ENCODE assay signal across 19 cellular contexts in genomic region chr7:143085109-143085508, GRCh38. TPM values are rescaled to one million over a fixed set of nuclear protein-coding genes. Genes with fewer than 3 reads are reported as not detected.
DNase-seq lines count a peak whose midpoint lies in the region; ATAC-seq and TF ChIP-seq lines count a peak whose summit lies in the region.
"Had no signal": no experiment of that assay in that cellular context is flagged by ENCODE, and none has a peak within 500 bp of the region (broad histone marks: within the 10 kb centered on the region; RNA-seq: fewer than 3 reads in every experiment).

No MANE protein-coding gene starts in this region.

- H3K4me1 ChIP-seq in gastrocnemius medialis (no peaks in the 10 kb centered on the region), esophagus squamous epithelium (no peaks in the 10 kb centered on the region)

- H3K36me3 Mint-ChIP-seq in naive B cell = peaks cover 22 to 39% of the 10 kb centered on the region in 2 donors
- H3K36me3 Mint-ChIP-seq: brain had no signal

- H3K27me3 Mint-ChIP-seq in naive B cell = no peaks in the 10 kb centered on the region
- H3K27me3 Mint-ChIP-seq: brain had no signal

- in situ Hi-C loops in gastrocnemius medialis (cut with MboI; ENCODE audit: low sequenced_read_pairs in 4 of 4) = no loop called here

- intact Hi-C loops in gastrocnemius medialis (cut with DNase I; ENCODE audit: low total_unique reads) (no loop called here), esophagus squamous epithelium (cut with DNase I) (no loop called here)

- peaks cover 16 to 65% (median 60%) of the 10 kb centered on the region in 7 donors for H3K9me3 Mint-ChIP-seq in naive B cell
- H3K9me3 Mint-ChIP-seq: activated CD4-positive, alpha-beta memory T cell treated with anti-CD3 and anti-CD28 coated beads, Interleukin-2, amount 10 ng/mL, durations not matched to agents 7 days and 5 days had no signal

- no peaks in the 10 kb centered on the region for H3K27me3 ChIP-seq in gastrocnemius medialis
- no peaks in the 10 kb centered on the region for H3K27me3 ChIP-seq in esophagus squamous epithelium

- peak; percentile 62 for ATAC-seq in GM18858 (IDR thresholded peaks at IDR 0.05; ENCODE audit: unreplicated experiment)
- peak; percentile 65 for ATAC-seq in HG02884 (IDR thresholded peaks at IDR 0.05; ENCODE audit: unreplicated experiment)
- peak; percentile 97 to 98 for ATAC-seq in naive B cell (ENCODE audit: low read depth in 2 of 2)
- ATAC-seq in gastrocnemius medialis = no peak
- ATAC-seq: activated naive CD4-positive, alpha-beta T cell treated with anti-CD3 and anti-CD28 coated beads, Interleukin-2, amount 50 U/mL, for 72 hours; activated T-cell treated with anti-CD3 and anti-CD28 coated beads, Interleukin-2, amount 50 U/mL, for 4 hours; left lobe of liver had no signal

- H3K9me3 ChIP-seq in gastrocnemius medialis = no peaks in the 10 kb centered on the region
- no peaks in the 10 kb centered on the region for H3K9me3 ChIP-seq in esophagus squamous epithelium

- H3K4me3 ChIP-seq in gastrocnemius medialis (no peak overlapping the region), esophagus squamous epithelium (no peak overlapping the region)

- TF ChIP-seq CTCF in gastrocnemius medialis (IDR thresholded peaks at IDR 0.05 in 4 of 5, conservative IDR thresholded peaks at IDR 0.05 in 1 of 5) (no peak), esophagus squamous epithelium (IDR thresholded peaks at IDR 0.05) (no peak)

- H3K27ac Mint-ChIP-seq in naive B cell = peak overlapping the region; percentile 19 to 99 (median 96)
- H3K27ac Mint-ChIP-seq: activated CD4-positive, alpha-beta memory T cell treated with anti-CD3 and anti-CD28 coated beads, Interleukin-2, amount 10 ng/mL, durations not matched to agents 7 days and 5 days; activated naive CD4-positive, alpha-beta T cell treated with anti-CD3 and anti-CD28 coated beads, Interleukin-2, amount 50 U/mL, for 72 hours; brain had no signal

- DNase-seq in NOMO-1 treated with DMSO at 0.1 percent for 48 hours (lab: John Stamatoyannopoulos, UW; ENCODE audit: unreplicated experiment) (peak; percentile 66), naive B cell (peak; percentile 84), gastrocnemius medialis (no peak), NCI-H510A treated with DMSO at 0.1 percent for 48 hours (lab: John Stamatoyannopoulos, UW) (no peak), esophagus squamous epithelium (lab: John Stamatoyannopoulos, UW) (no peak)
- DNase-seq: activated CD4-positive, alpha-beta memory T cell treated with anti-CD3 and anti-CD28 coated beads, Interleukin-2, amount 10 ng/mL, durations not matched to agents 7 days and 5 days; activated T-cell treated with anti-CD3 and anti-CD28 coated beads, Interleukin-2, amount 50 U/mL, for 4 hours; cortex of kidney; NCI-H1092; RPMI8226; stimulated activated CD4-positive, alpha-beta T cell treated with anti-CD3 and anti-CD28 coated beads, Interleukin-2, amount 100 ng/mL, for 24 hours had no signal

- 71 to 81% methylated on average over 1 of the region's 1 CpG for WGBS in esophagus squamous epithelium, 2 donors

- TF ChIP-seq POLR2A in gastrocnemius medialis (IDR thresholded peaks at IDR 0.05) (no peak), esophagus squamous epithelium (IDR thresholded peaks at IDR 0.05) (no peak)

- H3K27ac ChIP-seq in gastrocnemius medialis (no peak overlapping the region), esophagus squamous epithelium (no peak overlapping the region)
- H3K27ac ChIP-seq: VCaP had no signal

- no peaks in the 10 kb centered on the region for H3K36me3 ChIP-seq in gastrocnemius medialis
- no peaks in the 10 kb centered on the region for H3K36me3 ChIP-seq in esophagus squamous epithelium

- H3K4me1 Mint-ChIP-seq in naive B cell = peaks cover 49 to 63% (median 58%) of the 10 kb centered on the region in 3 donors
- H3K4me1 Mint-ChIP-seq: activated CD4-positive, alpha-beta memory T cell treated with anti-CD3 and anti-CD28 coated beads, Interleukin-2, amount 10 ng/mL, durations not matched to agents 7 days and 5 days; brain had no signal

- peak overlapping the region; percentile 47 to 92 (median 78) for H3K4me3 Mint-ChIP-seq in naive B cell
- H3K4me3 Mint-ChIP-seq: activated CD4-positive, alpha-beta memory T cell treated with anti-CD3 and anti-CD28 coated beads, Interleukin-2, amount 10 ng/mL, durations not matched to agents 7 days and 5 days; activated T-cell treated with anti-CD3 and anti-CD28 coated beads, Interleukin-2, amount 50 U/mL, for 4 hours; brain had no signal

RNA-seq across cellular contexts. Expression of gene OR6V1, which starts 33.0 kb away (rescaled TPM):
- not detected for polyA plus RNA-seq in naive B cell (ENCODE audit: low read depth in 6 of 6)
- total RNA-seq in gastrocnemius medialis = not detected
- not detected for total RNA-seq in esophagus squamous epithelium
- total RNA-seq: activated CD4-positive, alpha-beta memory T cell treated with anti-CD3 and anti-CD28 coated beads, Interleukin-2, amount 10 ng/mL, durations not matched to agents 7 days and 5 days; activated naive CD4-positive, alpha-beta T cell treated with anti-CD3 and anti-CD28 coated beads, Interleukin-2, amount 50 U/mL, for 72 hours; activated T-cell treated with anti-CD3 and anti-CD28 coated beads, Interleukin-2, amount 50 U/mL, for 4 hours; frontal cortex; left lobe of liver; osteocyte had no signal

RNA-seq across cellular contexts. Expression of gene PIP, which starts 46.8 kb away (rescaled TPM):
- polyA plus RNA-seq in naive B cell (ENCODE audit: low read depth in 6 of 6) = not detected
- total RNA-seq in gastrocnemius medialis (not detected), esophagus squamous epithelium (not detected)
- total RNA-seq: activated CD4-positive, alpha-beta memory T cell treated with anti-CD3 and anti-CD28 coated beads, Interleukin-2, amount 10 ng/mL, durations not matched to agents 7 days and 5 days; activated naive CD4-positive, alpha-beta T cell treated with anti-CD3 and anti-CD28 coated beads, Interleukin-2, amount 50 U/mL, for 72 hours; activated T-cell treated with anti-CD3 and anti-CD28 coated beads, Interleukin-2, amount 50 U/mL, for 4 hours; frontal cortex; left lobe of liver; osteocyte had no signal

RNA-seq across cellular contexts. Expression of gene OR9A2, which starts 58.2 kb away (rescaled TPM):
- not detected for polyA plus RNA-seq in naive B cell (ENCODE audit: low read depth in 6 of 6)
- total RNA-seq in gastrocnemius medialis (not detected), esophagus squamous epithelium (not detected)
- total RNA-seq: activated CD4-positive, alpha-beta memory T cell treated with anti-CD3 and anti-CD28 coated beads, Interleukin-2, amount 10 ng/mL, durations not matched to agents 7 days and 5 days; activated T-cell treated with anti-CD3 and anti-CD28 coated beads, Interleukin-2, amount 50 U/mL, for 4 hours; left lobe of liver; osteocyte had no signal

Comparison
In these comparisons a context has a peak if more than half of its experiments do, and no peak if none do; other contexts are left out.
1. ATAC-seq: peak in GM18858 (single experiment), HG02884 (single experiment) and naive B cell (2 of 2); none in gastrocnemius medialis (0 of 2).
2. DNase-seq: peak in NOMO-1 treated with DMSO at 0.1 percent for 48 hours (single experiment) and naive B cell (single experiment); none in gastrocnemius medialis (0 of 2), NCI-H510A treated with DMSO at 0.1 percent for 48 hours (single experiment) and esophagus squamous epithelium (single experiment).